1 cellular context compared by ENCODE assay signal in the genomic region with DNA sequence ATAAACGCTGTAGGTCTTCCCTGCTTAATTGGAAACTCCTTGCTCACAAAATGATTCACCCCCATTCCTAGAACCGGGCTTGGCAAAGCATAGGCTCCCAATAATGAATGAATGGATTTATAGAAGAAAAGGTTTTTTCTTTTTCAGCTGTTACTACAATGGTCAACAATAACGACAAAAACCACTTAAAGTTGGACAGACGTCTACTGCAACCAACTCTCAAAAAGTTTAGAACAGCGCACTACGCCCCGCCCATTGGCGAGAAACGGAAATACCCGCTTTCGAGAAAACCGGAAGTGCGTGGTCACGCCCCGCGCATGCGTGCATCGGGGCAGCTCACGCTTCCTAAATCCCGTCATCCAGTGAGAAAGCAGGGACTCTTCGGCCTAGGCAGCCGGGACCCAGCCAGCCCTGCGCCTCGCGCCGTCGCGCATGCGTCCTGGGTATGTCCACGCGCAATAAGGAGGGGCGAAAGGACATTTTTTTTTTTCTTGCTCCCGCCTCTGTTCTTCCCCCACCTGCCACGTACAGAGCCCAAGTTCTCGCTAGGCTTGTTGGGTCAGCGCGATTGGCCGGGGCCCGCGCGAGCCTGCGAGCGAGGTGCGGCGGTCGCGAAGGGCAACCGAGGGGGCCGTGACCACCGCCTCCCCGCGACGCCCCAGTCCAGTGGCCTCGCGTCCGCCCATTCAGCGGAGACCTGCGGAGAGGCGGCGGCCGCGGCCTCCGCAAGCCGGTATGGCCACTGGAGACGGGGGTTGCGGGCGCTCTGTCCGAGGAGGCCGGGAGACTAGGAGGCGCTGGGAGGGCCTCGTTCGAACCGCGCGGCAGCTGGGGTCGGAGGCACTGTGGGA.
TF ChIP-seq lines count a peak whose summit lies in the region.

Gene TFG (plus strand): TSS at position 506 of the 851 bp plus-strand sequence. CDS start 4,192 bp downstream, outside the sequence.

TF ChIP-seq in A549, 52 proteins besides CTCF, POLR2A, EP300 and RAD21 (continued from another document):
- TF ChIP-seq, protein P1, sequence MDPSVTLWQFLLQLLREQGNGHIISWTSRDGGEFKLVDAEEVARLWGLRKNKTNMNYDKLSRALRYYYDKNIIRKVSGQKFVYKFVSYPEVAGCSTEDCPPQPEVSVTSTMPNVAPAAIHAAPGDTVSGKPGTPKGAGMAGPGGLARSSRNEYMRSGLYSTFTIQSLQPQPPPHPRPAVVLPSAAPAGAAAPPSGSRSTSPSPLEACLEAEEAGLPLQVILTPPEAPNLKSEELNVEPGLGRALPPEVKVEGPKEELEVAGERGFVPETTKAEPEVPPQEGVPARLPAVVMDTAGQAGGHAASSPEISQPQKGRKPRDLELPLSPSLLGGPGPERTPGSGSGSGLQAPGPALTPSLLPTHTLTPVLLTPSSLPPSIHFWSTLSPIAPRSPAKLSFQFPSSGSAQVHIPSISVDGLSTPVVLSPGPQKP (IDR thresholded peaks at IDR 0.05; ENCODE audit: low read depth, low read length), result 0 out of 2 replicates have a peak, but pooled peaks have one; percentile 59
- TF ChIP-seq HES2 (IDR thresholded peaks at IDR 0.05) (no peak), MYC (IDR thresholded peaks at IDR 0.05; ENCODE audit: borderline replicate concordance, low read length) (peak; percentile 44; the same call in 1 of the 2 replicates), BHLHE40 (IDR thresholded peaks at IDR 0.05; ENCODE audit: low read depth, low read length) (0 out of 2 replicates have a peak, but pooled peaks have one; percentile 24)
- TF ChIP-seq, protein P2, sequence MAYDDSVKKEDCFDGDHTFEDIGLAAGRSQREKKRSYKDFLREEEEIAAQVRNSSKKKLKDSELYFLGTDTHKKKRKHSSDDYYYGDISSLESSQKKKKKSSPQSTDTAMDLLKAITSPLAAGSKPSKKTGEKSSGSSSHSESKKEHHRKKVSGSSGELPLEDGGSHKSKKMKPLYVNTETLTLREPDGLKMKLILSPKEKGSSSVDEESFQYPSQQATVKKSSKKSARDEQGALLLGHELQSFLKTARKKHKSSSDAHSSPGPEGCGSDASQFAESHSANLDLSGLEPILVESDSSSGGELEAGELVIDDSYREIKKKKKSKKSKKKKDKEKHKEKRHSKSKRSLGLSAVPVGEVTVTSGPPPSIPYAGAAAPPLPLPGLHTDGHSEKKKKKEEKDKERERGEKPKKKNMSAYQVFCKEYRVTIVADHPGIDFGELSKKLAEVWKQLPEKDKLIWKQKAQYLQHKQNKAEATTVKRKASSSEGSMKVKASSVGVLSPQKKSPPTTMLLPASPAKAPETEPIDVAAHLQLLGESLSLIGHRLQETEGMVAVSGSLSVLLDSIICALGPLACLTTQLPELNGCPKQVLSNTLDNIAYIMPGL (CRISPR knock-in tag; IDR thresholded peaks at IDR 0.05; ENCODE audit: borderline replicate concordance), result no peak
- TF ChIP-seq, protein P3, sequence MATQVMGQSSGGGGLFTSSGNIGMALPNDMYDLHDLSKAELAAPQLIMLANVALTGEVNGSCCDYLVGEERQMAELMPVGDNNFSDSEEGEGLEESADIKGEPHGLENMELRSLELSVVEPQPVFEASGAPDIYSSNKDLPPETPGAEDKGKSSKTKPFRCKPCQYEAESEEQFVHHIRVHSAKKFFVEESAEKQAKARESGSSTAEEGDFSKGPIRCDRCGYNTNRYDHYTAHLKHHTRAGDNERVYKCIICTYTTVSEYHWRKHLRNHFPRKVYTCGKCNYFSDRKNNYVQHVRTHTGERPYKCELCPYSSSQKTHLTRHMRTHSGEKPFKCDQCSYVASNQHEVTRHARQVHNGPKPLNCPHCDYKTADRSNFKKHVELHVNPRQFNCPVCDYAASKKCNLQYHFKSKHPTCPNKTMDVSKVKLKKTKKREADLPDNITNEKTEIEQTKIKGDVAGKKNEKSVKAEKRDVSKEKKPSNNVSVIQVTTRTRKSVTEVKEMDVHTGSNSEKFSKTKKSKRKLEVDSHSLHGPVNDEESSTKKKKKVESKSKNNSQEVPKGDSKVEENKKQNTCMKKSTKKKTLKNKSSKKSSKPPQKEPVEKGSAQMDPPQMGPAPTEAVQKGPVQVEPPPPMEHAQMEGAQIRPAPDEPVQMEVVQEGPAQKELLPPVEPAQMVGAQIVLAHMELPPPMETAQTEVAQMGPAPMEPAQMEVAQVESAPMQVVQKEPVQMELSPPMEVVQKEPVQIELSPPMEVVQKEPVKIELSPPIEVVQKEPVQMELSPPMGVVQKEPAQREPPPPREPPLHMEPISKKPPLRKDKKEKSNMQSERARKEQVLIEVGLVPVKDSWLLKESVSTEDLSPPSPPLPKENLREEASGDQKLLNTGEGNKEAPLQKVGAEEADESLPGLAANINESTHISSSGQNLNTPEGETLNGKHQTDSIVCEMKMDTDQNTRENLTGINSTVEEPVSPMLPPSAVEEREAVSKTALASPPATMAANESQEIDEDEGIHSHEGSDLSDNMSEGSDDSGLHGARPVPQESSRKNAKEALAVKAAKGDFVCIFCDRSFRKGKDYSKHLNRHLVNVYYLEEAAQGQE (IDR thresholded peaks at IDR 0.05), result peak; percentile 60
TF ChIP-seq in A549: peak in this region for 13.
